8 cellular contexts compared by ENCODE assay signal in the genomic region with DNA sequence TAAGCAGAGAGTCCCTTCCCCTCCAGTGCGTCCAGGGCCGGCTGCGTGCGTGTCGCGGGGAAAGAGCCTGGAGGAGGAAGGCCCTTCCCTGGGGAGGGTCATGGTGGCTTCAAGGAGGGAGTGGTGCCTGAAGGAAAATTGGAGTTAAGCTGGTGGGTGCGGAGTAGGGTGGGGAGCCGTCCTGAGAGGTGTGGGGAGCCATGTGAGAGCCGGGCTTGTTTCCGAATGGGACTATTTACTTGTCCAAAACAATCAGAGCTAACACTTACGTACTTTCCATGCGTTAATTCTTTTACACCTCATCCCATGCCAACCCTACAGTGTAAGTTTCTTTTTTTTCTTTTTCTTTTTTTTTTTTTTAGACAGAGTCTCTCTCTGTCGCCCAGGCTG. TPM values are rescaled to one million over a fixed set of nuclear protein-coding genes. Genes with fewer than 3 reads are reported as not detected.
DNase-seq lines count a peak whose midpoint lies in the region; ATAC-seq and TF ChIP-seq lines count a peak whose summit lies in the region.

No MANE protein-coding gene starts in this region.

- no peak overlapping the region for H3T11ph ChIP-seq in H9 (ENCODE audit: low read length)

- no peak for ATAC-seq in T-helper 17 cell
- peak in 3 of 4 donors; percentile 2 to 66 (median 52) for ATAC-seq in psoas muscle

- peak overlapping the region; percentile 92 for H3K4me2 ChIP-seq in H9 (ENCODE audit: insufficient read depth, insufficient read length, low read length)

- H3K27ac ChIP-seq in H9 (ENCODE audit: insufficient read length, low read depth, low read length): no peak overlapping the region
- peak overlapping the region; percentile 87 for H3K27ac ChIP-seq in psoas muscle

- no peak overlapping the region for H2AK5ac ChIP-seq in H9 (ENCODE audit: insufficient read length, low read length)

- no peak overlapping the region for H3K56ac ChIP-seq in H9 (ENCODE audit: insufficient read length, low read depth, low read length)

- no peaks in the 10 kb centered on the region for H3K4me1 ChIP-seq in H9 (ENCODE audit: insufficient read depth, low read length)
- H3K4me1 ChIP-seq in psoas muscle: peaks cover 29% of the 10 kb centered on the region

- H2BK20ac ChIP-seq in H9 (ENCODE audit: low read depth, low read length, poor library complexity, severe bottlenecking): no peak overlapping the region

- H3K4me1 Mint-ChIP-seq in H9 (peaks cover 25 to 28% of the 10 kb centered on the region in 2 experiments), T-helper 17 cell (peaks cover 40% of the 10 kb centered on the region)

- no peak overlapping the region for H2AFZ ChIP-seq in H9 (ENCODE audit: low read length)

- no peaks in the 10 kb centered on the region for H3K9me3 Mint-ChIP-seq in H9

- H3K79me2 ChIP-seq in H9 (ENCODE audit: insufficient read depth, low read length): peaks cover 24% of the 10 kb centered on the region

- peaks cover 12% of the 10 kb centered on the region for H3K79me1 ChIP-seq in H9 (ENCODE audit: insufficient read depth, low read depth, low read length, poor library complexity, severe bottlenecking)

- H2BK5ac ChIP-seq in H9 (ENCODE audit: insufficient read length, low read length): no peak overlapping the region

- no peak overlapping the region for H4K8ac ChIP-seq in H9 (replicated peaks; ENCODE audit: insufficient read length, low read depth, low read length)

- DNase-seq in COLO668 (lab: John Stamatoyannopoulos, UW; ENCODE audit: unreplicated experiment) (peak; percentile 14), H9 (no peak), T-helper 17 cell (no peak), fibroblast of mammary gland (ENCODE audit: low read depth) (no peak), psoas muscle (peak in 1 of 2 donors; percentile 37), NCI-H2196 treated with DMSO at 0.1 percent for 48 hours (lab: John Stamatoyannopoulos, UW; ENCODE audit: unreplicated experiment) (no peak), NK-92 (lab: John Stamatoyannopoulos, UW; ENCODE audit: unreplicated experiment) (no peak), NCI-H1436 (lab: John Stamatoyannopoulos, UW) (no peak)

- H2BK12ac ChIP-seq in H9 (ENCODE audit: insufficient read length, low read depth, low read length): no peak overlapping the region

- no peak overlapping the region for H2BK15ac ChIP-seq in H9 (ENCODE audit: low read depth, low read length)

- no CpG with 5 or more reads among the region's 13 CpGs for WGBS in H9 (ENCODE audit: extremely low coverage, insufficient read length, low lambda C conversion rate)
- 1 to 2% (median 1%) methylated on average over 12 to 13 of the region's 13 CpGs for WGBS in psoas muscle, 3 donors

- H3K27me3 ChIP-seq in H9 (ENCODE audit: insufficient read depth, low read length) (no peaks in the 10 kb centered on the region), psoas muscle (ENCODE audit: insufficient read depth in 3 of 3, low read length in 2 of 3) (no peaks in the 10 kb centered on the region)

- no peak overlapping the region for H3K23ac ChIP-seq in H9 (ENCODE audit: insufficient read length, low read depth, low read length)

- peaks cover 11% of the 10 kb centered on the region for H3K23me2 ChIP-seq in H9 (ENCODE audit: insufficient read length, low read depth, low read length, poor library complexity, severe bottlenecking)

- peak overlapping the region; percentile 96 for H3K9ac ChIP-seq in H9 (ENCODE audit: extremely low read depth, insufficient read length, low read length)

- H3K27ac Mint-ChIP-seq in H9 (peak overlapping the region; percentile 65 to 97 (median 95); a peak in 6 of 7 replicates), T-helper 17 cell (peak overlapping the region; percentile 97)

- peaks cover 2 to 55% of the 10 kb centered on the region in 2 donors for H3K36me3 ChIP-seq in psoas muscle (ENCODE audit: insufficient read depth in 1 of 2, low read depth in 1 of 2)

- H4K20me1 ChIP-seq in H9 (ENCODE audit: control insufficient read depth, insufficient read depth, insufficient read length): no peaks in the 10 kb centered on the region

- H3K4ac ChIP-seq in H9 (ENCODE audit: low read depth, low read length): no peak overlapping the region

- TF ChIP-seq CTCF in H9 (conservative IDR thresholded peaks at IDR 0.05): no peak
- TF ChIP-seq CTCF in fibroblast of mammary gland (conservative IDR thresholded peaks at IDR 0.05; ENCODE audit: control insufficient read depth, insufficient read depth, low read depth, low read length): no peak
- TF ChIP-seq CTCF in psoas muscle (IDR thresholded peaks at IDR 0.05): no peak

- H3K9me3 ChIP-seq in H9 (ENCODE audit: control insufficient read depth, low read depth, low read length) (no peaks in the 10 kb centered on the region), T-helper 17 cell (ENCODE audit: control insufficient read depth, low read length, poor library complexity, severe bottlenecking) (no peaks in the 10 kb centered on the region), psoas muscle (no peaks in the 10 kb centered on the region)

- no peak overlapping the region for H4K91ac ChIP-seq in H9 (ENCODE audit: insufficient read length, low read depth, low read length)

- no peak overlapping the region for H2BK120ac ChIP-seq in H9 (ENCODE audit: low read depth, low read length, poor library complexity, severe bottlenecking)

- H3K4me3 Mint-ChIP-seq in H9 (peak overlapping the region; percentile 99), T-helper 17 cell (peak overlapping the region; percentile 98)

- H3K27me3 Mint-ChIP-seq in H9 (ENCODE audit: low read depth): no peaks in the 10 kb centered on the region; the same call in 1 of the 2 replicates
- H3K27me3 Mint-ChIP-seq in T-helper 17 cell: no peaks in the 10 kb centered on the region

- no peak overlapping the region for H3K18ac ChIP-seq in H9 (ENCODE audit: insufficient read length, low read depth, low read length)

- H3K14ac ChIP-seq in H9 (ENCODE audit: insufficient read depth, low read length): no peak overlapping the region

- H4K5ac ChIP-seq in H9 (ENCODE audit: insufficient read length, low read depth, low read length): no peak overlapping the region

- H3K4me3 ChIP-seq in fibroblast of mammary gland (ENCODE audit: control insufficient read depth, low read depth, low read length) (peak overlapping the region; percentile 100), psoas muscle (peak overlapping the region; percentile 100)

- H3K36me3 Mint-ChIP-seq in H9 (ENCODE audit: insufficient read depth in 1 of 3, low read depth in 3 of 3) (peaks cover 13 to 40% (median 30%) of the 10 kb centered on the region in 3 experiments; a peak in 6 of 7 replicates), T-helper 17 cell (ENCODE audit: low read depth) (peaks cover 4% of the 10 kb centered on the region)

- intact Hi-C loops in psoas muscle (cut with DNase I): loop anchor here in 1 of 2 donors (5.0 to 10.0 kb wide), 2 partner anchors 140 to 183 kb away; a partner anchor contains a TSS

RNA-seq across cellular contexts. Expression of a gene that starts 0.8 kb away (rescaled TPM):
- 21.9 and 24.0 TPM in 2 replicates for total RNA-seq in H9 (2021)
- total RNA-seq in T-helper 17 cell: 10 to 100 TPM; 27.5 to 28.4 TPM
- 10 to 100 TPM; 12.1 to 18.4 (median 13.0) TPM for total RNA-seq in psoas muscle
- polyA plus RNA-seq in psoas muscle: 10 to 100 TPM; 12.4 to 19.0 (median 17.7) TPM

RNA-seq across cellular contexts. Expression of a gene that starts 0.8 kb away (rescaled TPM):
- 82.3 and 91.5 TPM in 2 replicates for total RNA-seq in H9 (2021)
- total RNA-seq in T-helper 17 cell: 10 to 100 TPM; 34.4 to 37.2 TPM
- 100 to 1,000 TPM in 1 of 4 donors, 10 to 100 TPM in 3; 59.2 to 104 (median 70.8) TPM for total RNA-seq in psoas muscle
- polyA plus RNA-seq in psoas muscle: 100 to 1,000 TPM; 108 to 181 (median 127) TPM
